10 cellular contexts compared by ENCODE assay signal in the genomic region with DNA sequence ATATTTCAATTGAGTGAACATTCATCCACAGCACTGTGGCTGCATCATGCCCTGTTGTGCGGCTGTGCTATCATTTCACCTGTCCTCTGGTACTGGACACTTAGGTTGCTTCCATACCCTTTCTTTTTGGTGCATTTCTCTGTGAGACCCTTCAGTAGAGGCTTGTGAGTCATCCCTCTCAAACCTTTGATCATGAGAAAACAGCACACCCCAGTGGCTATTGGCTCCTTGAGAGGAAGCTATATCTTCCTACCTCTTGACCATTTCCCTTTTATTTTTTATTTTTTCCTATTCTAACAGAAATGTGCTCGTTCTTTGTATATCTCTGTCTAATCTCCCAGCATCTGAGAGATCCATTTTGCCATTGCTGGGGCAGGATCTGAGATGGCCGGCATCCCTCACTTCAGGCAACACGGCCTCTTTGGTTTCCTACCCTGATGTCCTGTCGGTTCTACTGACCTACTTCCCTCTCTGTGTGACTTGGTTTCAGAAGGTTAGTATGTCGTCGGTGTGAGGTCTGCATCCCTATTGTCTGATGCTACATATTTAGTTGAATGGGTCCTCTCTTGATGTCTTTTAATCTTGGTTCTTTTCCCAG. TPM values are rescaled to one million over a fixed set of nuclear protein-coding genes. Genes with fewer than 3 reads are reported as not detected.
A peak's percentile ranks its signal among the peaks of the same experiment; 100 is the strongest.
DNase-seq lines count a peak whose midpoint lies in the region; ATAC-seq and TF ChIP-seq lines count a peak whose summit lies in the region.
"Had no signal": no experiment of that assay in that cellular context is flagged by ENCODE, and none has a peak within 500 bp of the region (broad histone marks: within the 10 kb centered on the region; RNA-seq: fewer than 3 reads in every experiment).

No MANE protein-coding gene starts in this region.

- intact Hi-C loops in Right ventricle myocardium superior (cut with DNase I) = no loop called here

- H3K27ac ChIP-seq in right atrium auricular region (no peak overlapping the region), cardiac muscle cell (no peak overlapping the region)

- ATAC-seq in Right ventricle myocardium superior (ENCODE audit: poor library complexity) = peak; percentile 65
- ATAC-seq in GM21717 (IDR thresholded peaks at IDR 0.05; ENCODE audit: unreplicated experiment) = no peak
- ATAC-seq in HG02588 (IDR thresholded peaks at IDR 0.05; ENCODE audit: unreplicated experiment) = no peak
- no peak for ATAC-seq in HG03342 (IDR thresholded peaks at IDR 0.05; ENCODE audit: unreplicated experiment)

- TF ChIP-seq CTCF in right atrium auricular region (IDR thresholded peaks at IDR 0.05) (peak in 1 of 2 donors; percentile 38), cardiac muscle cell (IDR thresholded peaks at IDR 0.05; ENCODE audit: low read depth, low read length) (peak; percentile 9)

- no peaks in the 10 kb centered on the region for H3K36me3 ChIP-seq in right atrium auricular region
- no peaks in the 10 kb centered on the region for H3K36me3 ChIP-seq in cardiac muscle cell

- no peaks in the 10 kb centered on the region for H3K27me3 ChIP-seq in right atrium auricular region
- no peaks in the 10 kb centered on the region for H3K27me3 ChIP-seq in cardiac muscle cell

- no peaks in the 10 kb centered on the region for H3K9me3 ChIP-seq in right atrium auricular region
- no peaks in the 10 kb centered on the region for H3K9me3 ChIP-seq in cardiac muscle cell (ENCODE audit: low read depth)

- H3K4me3 ChIP-seq in right atrium auricular region (no peak overlapping the region), cardiac muscle cell (no peak overlapping the region)

- DNase-seq in Right ventricle myocardium superior (no peak), right atrium auricular region (ENCODE audit: low spot score) (no peak), RPMI7951 (ENCODE audit: low read depth) (peak; percentile 11), cardiac muscle cell (ENCODE audit: low read depth in 1 of 2, low spot score in 1 of 2) (peak in 1 of 2 donors; percentile 32)
- no peak for DNase-seq in activated CD4-positive, alpha-beta T cell treated with anti-CD3 and anti-CD28 coated beads for 4 hours
- DNase-seq: activated CD8-positive, alpha-beta memory T cell treated with anti-CD3 and anti-CD28 coated beads for 24 hours; stimulated activated CD4-positive, alpha-beta T cell treated with anti-CD3 and anti-CD28 coated beads, Interleukin-4, amount 100 ng/mL, for 4 hours had no signal

- H3K4me1 ChIP-seq in right atrium auricular region = no peaks in the 10 kb centered on the region
- no peaks in the 10 kb centered on the region for H3K4me1 ChIP-seq in cardiac muscle cell (ENCODE audit: low read depth)

RNA-seq across cellular contexts. Expression of gene PIK3AP1, which starts 23.8 kb away (rescaled TPM):
- total RNA-seq in Right ventricle myocardium superior (6.9 TPM), right atrium auricular region (10 to 100 TPM in 1 of 2 donors, 1 to 10 TPM in 1; 3.1 to 11.2 TPM), cardiac muscle cell (2.0 and 2.7 TPM in 2 replicates)
- 0.10 TPM in 1 of 2 replicates, not detected in the other for total RNA-seq in RPMI7951 (2014; rRNA removed; shearing (Covaris generic))
- polyA plus RNA-seq in cardiac muscle cell = 1.1 and 1.3 TPM in 2 replicates
